ENCODE assay signal across 9 cellular contexts in genomic region chr10:33132626-33133025, GRCh38.
DNase-seq lines count a peak whose midpoint lies in the region; ATAC-seq and TF ChIP-seq lines count a peak whose summit lies in the region.
"Had no signal": no experiment of that assay in that cellular context is flagged by ENCODE, and none has a peak within 500 bp of the region (broad histone marks: within the 10 kb centered on the region; RNA-seq: fewer than 3 reads in every experiment).

No MANE protein-coding gene starts in this region.

- peaks cover 62% of the 10 kb centered on the region for H3K4me1 Mint-ChIP-seq in central memory CD8-positive, alpha-beta T cell

- H3K4me1 ChIP-seq in Panc1 (ENCODE audit: control insufficient read depth, insufficient read depth, low read length), result peaks cover 19% of the 10 kb centered on the region

- no peak overlapping the region for H3K27ac ChIP-seq in 22Rv1
- peak overlapping the region; percentile 88 for H3K27ac ChIP-seq in Panc1 (ENCODE audit: low read length)

- intact Hi-C loops in Panc1 (cut with micrococcal nuclease; ENCODE audit: unreplicated experiment), result no loop called here

- 0 out of 2 replicates have a peak, but pooled peaks have one; percentile 8 for TF ChIP-seq CTCF in 22Rv1 (IDR thresholded peaks at IDR 0.05)
- TF ChIP-seq CTCF in Panc1 (IDR thresholded peaks at IDR 0.05), result peak; percentile 58

- H3K4me3 Mint-ChIP-seq in central memory CD8-positive, alpha-beta T cell, result no peak overlapping the region
- H3K4me3 Mint-ChIP-seq: stimulated activated naive B cell treated with anti-CD40 and anti-IgM and Interleukin-4, amounts not matched to agents 10 μg/mL and 1 μg/mL and 100 μg/mL, for 72 hours had no signal

- H3K36me3 ChIP-seq in Panc1 (ENCODE audit: control insufficient read depth, insufficient read depth, low read length), result no peaks in the 10 kb centered on the region

- peak; percentile 76 for ATAC-seq in GM19324 (IDR thresholded peaks at IDR 0.05; ENCODE audit: low FRiP score, unreplicated experiment)
- peak; percentile 46; the same call in 1 of the 2 replicates for ATAC-seq in Panc1
- no peak for ATAC-seq in central memory CD8-positive, alpha-beta T cell (replicated peaks; ENCODE audit: extremely low read depth, poor library complexity, severe bottlenecking)
- no peak for ATAC-seq in HG02763 (IDR thresholded peaks at IDR 0.05; ENCODE audit: unreplicated experiment)
- no peak for ATAC-seq in HG03565 (IDR thresholded peaks at IDR 0.05; ENCODE audit: unreplicated experiment)
- ATAC-seq: stimulated activated naive B cell treated with anti-CD40 and anti-IgM and Interleukin-4, amounts not matched to agents 10 μg/mL and 1 μg/mL and 100 μg/mL, for 72 hours had no signal

- POLR2A ChIA-PET in Panc1 (lab: Charles Lee), result no interaction called here

- no peaks in the 10 kb centered on the region for H3K27me3 Mint-ChIP-seq in central memory CD8-positive, alpha-beta T cell

- no peaks in the 10 kb centered on the region for H3K27me3 ChIP-seq in Panc1 (ENCODE audit: control insufficient read depth, insufficient read depth, low read length)

- H3K36me3 Mint-ChIP-seq in central memory CD8-positive, alpha-beta T cell (ENCODE audit: insufficient read depth), result peaks cover 7% of the 10 kb centered on the region

- H3K4me3 ChIP-seq in Panc1 (ENCODE audit: low read depth in 2 of 2, low read length in 2 of 2), result no peak overlapping the region

- H3K9me3 ChIP-seq in Panc1 (ENCODE audit: control insufficient read depth, insufficient read depth, low read depth, low read length), result no peaks in the 10 kb centered on the region

- H3K27ac Mint-ChIP-seq in central memory CD8-positive, alpha-beta T cell (ENCODE audit: low read depth), result peak overlapping the region; percentile 96
- H3K27ac Mint-ChIP-seq: stimulated activated naive B cell treated with anti-CD40 and anti-IgM and Interleukin-4, amounts not matched to agents 10 μg/mL and 1 μg/mL and 100 μg/mL, for 72 hours had no signal

- CTCF ChIA-PET in Panc1 (lab: Charles Lee), result no interaction called here

- no TSS peak for BruUV-seq in Panc1 (replicated peaks; lab: Mats Ljungman, UMichigan)

- in situ Hi-C loops in Panc1 (cut with HindIII; ENCODE audit: low pct_unique_long_range_greater_than_20kb, low sequenced_read_pairs), result no loop called here

- DNase-seq in Panc1 (ENCODE audit: low read depth, low spot score) (no peak), C1 segment of cervical spinal cord (lab: John Stamatoyannopoulos, UW) (no peak), pons (ENCODE audit: low spot score) (no peak)
- no peak for DNase-seq in central memory CD8-positive, alpha-beta T cell (ENCODE audit: low spot score in 2 of 2)
- DNase-seq: stimulated activated naive B cell treated with anti-CD40 and anti-IgM and Interleukin-4, amounts not matched to agents 10 μg/mL and 1 μg/mL and 100 μg/mL, for 72 hours had no signal

- H3K9me3 Mint-ChIP-seq in central memory CD8-positive, alpha-beta T cell, result no peaks in the 10 kb centered on the region
- H3K9me3 Mint-ChIP-seq: stimulated activated naive B cell treated with anti-CD40 and anti-IgM and Interleukin-4, amounts not matched to agents 10 μg/mL and 1 μg/mL and 100 μg/mL, for 72 hours had no signal

Comparison
In these comparisons a context has a peak if more than half of its experiments do, and no peak if none do; other contexts are left out.
1. ATAC-seq: peak in GM19324 (single experiment) and Panc1 (single experiment); none in central memory CD8-positive, alpha-beta T cell (single experiment), HG02763 (single experiment) and HG03565 (single experiment).